12 cellular contexts compared by ENCODE assay signal in the genomic region with DNA sequence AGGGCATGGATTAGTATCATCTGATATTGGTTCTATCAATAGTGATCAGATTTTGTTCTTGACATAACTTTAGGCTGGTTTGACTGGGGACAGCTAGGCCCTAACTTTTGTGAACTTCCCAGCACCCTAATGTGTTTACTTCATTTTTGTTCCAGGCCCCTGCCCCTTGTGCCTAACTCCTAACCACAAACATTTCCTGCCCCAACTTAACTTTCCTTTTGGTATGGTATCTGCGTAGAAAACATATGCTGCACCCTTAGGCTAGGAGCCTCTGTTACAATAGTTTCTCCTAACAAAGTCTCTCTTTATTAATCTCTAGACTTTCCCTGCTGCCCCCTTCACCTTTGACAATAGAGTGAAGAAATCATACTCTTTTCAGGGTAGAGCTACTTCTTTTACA. TPM values are rescaled to one million over a fixed set of nuclear protein-coding genes. Genes with fewer than 3 reads are reported as not detected.
DNase-seq lines count a peak whose midpoint lies in the region; ATAC-seq and TF ChIP-seq lines count a peak whose summit lies in the region.
"Had no signal": no experiment of that assay in that cellular context is flagged by ENCODE, and none has a peak within 500 bp of the region (broad histone marks: within the 10 kb centered on the region; RNA-seq: fewer than 3 reads in every experiment).

No MANE protein-coding gene starts in this region.

- peak overlapping the region; percentile 92 for H3K27ac Mint-ChIP-seq in activated CD4-positive, alpha-beta T cell treated with anti-CD3 and anti-CD28 coated beads, Interleukin-2, amount 10 ng/mL, durations not matched to agents 7 days and 5 days
- peak overlapping the region; percentile 11 for H3K27ac Mint-ChIP-seq in central memory CD8-positive, alpha-beta T cell (ENCODE audit: low read depth)
- H3K27ac Mint-ChIP-seq in progenitor cell of endocrine pancreas = no peak overlapping the region

- no peaks in the 10 kb centered on the region for H3K9me3 Mint-ChIP-seq in activated CD4-positive, alpha-beta T cell treated with anti-CD3 and anti-CD28 coated beads, Interleukin-2, amount 10 ng/mL, durations not matched to agents 7 days and 5 days
- no peaks in the 10 kb centered on the region for H3K9me3 Mint-ChIP-seq in central memory CD8-positive, alpha-beta T cell
- no peaks in the 10 kb centered on the region for H3K9me3 Mint-ChIP-seq in progenitor cell of endocrine pancreas (ENCODE audit: low read depth)

- H3K27me3 Mint-ChIP-seq in activated CD4-positive, alpha-beta T cell treated with anti-CD3 and anti-CD28 coated beads, Interleukin-2, amount 10 ng/mL, durations not matched to agents 7 days and 5 days = no peaks in the 10 kb centered on the region
- H3K27me3 Mint-ChIP-seq in central memory CD8-positive, alpha-beta T cell = no peaks in the 10 kb centered on the region
- no peaks in the 10 kb centered on the region for H3K27me3 Mint-ChIP-seq in progenitor cell of endocrine pancreas

- ATAC-seq in central memory CD8-positive, alpha-beta T cell (replicated peaks; ENCODE audit: extremely low read depth, poor library complexity, severe bottlenecking) = no peak
- ATAC-seq: A549 had no signal

- TF ChIP-seq CTCF in progenitor cell of endocrine pancreas (IDR thresholded peaks at IDR 0.05; ENCODE audit: unreplicated experiment) = no peak

- CTCF ChIA-PET in activated CD4-positive, alpha-beta T cell treated with anti-CD3 and anti-CD28 coated beads, Interleukin-2, amount 10 ng/mL, durations not matched to agents 7 days and 5 days (lab: Charles Lee) = interaction anchor here (0.7 to 1.8 kb wide), 3 partner anchors 20 to 368 kb away, joined by 3 to 8 read pairs (median 3); no protein-coding TSS in a partner anchor

- POLR2A ChIA-PET in activated CD4-positive, alpha-beta T cell treated with anti-CD3 and anti-CD28 coated beads, Interleukin-2, amount 10 ng/mL, durations not matched to agents 7 days and 5 days (lab: Charles Lee) = no interaction called here

- DNase-seq in activated CD4-positive, alpha-beta T cell treated with anti-CD3 and anti-CD28 coated beads, Interleukin-2, amount 10 ng/mL, durations not matched to agents 7 days and 5 days = peak; percentile 56
- no peak for DNase-seq in activated CD4-positive, alpha-beta T cell treated with anti-CD3 and anti-CD28 coated beads for 48 hours
- DNase-seq in RPMI7951 (ENCODE audit: low read depth) = peak; percentile 1
- DNase-seq in central memory CD8-positive, alpha-beta T cell (ENCODE audit: low spot score in 2 of 2) = no peak
- peak; percentile 5 for DNase-seq in renal cortical epithelial cell (ENCODE audit: low read depth)
- DNase-seq in amygdala (lab: John Stamatoyannopoulos, UW) = no peak
- no peak for DNase-seq in progenitor cell of endocrine pancreas (ENCODE audit: low spot score, unreplicated experiment)
- DNase-seq in kidney tubule cell (ENCODE audit: low spot score) = no peak
- DNase-seq: activated CD8-positive, alpha-beta memory T cell treated with anti-CD3 and anti-CD28 coated beads, Interleukin-2, amount 50 U/mL, for 4 hours; DMS79 treated with DMSO at 0.1 percent for 48 hours; foreskin fibroblast had no signal

- peaks cover 32% of the 10 kb centered on the region for H3K36me3 Mint-ChIP-seq in activated CD4-positive, alpha-beta T cell treated with anti-CD3 and anti-CD28 coated beads, Interleukin-2, amount 10 ng/mL, durations not matched to agents 7 days and 5 days (ENCODE audit: low read depth)
- peaks cover 20% of the 10 kb centered on the region for H3K36me3 Mint-ChIP-seq in central memory CD8-positive, alpha-beta T cell (ENCODE audit: insufficient read depth)
- no peaks in the 10 kb centered on the region for H3K36me3 Mint-ChIP-seq in progenitor cell of endocrine pancreas (ENCODE audit: insufficient read depth)

- H3K4me3 Mint-ChIP-seq in activated CD4-positive, alpha-beta T cell treated with anti-CD3 and anti-CD28 coated beads, Interleukin-2, amount 10 ng/mL, durations not matched to agents 7 days and 5 days = peak overlapping the region; percentile 64
- H3K4me3 Mint-ChIP-seq in central memory CD8-positive, alpha-beta T cell = peak overlapping the region; percentile 57
- no peak overlapping the region for H3K4me3 Mint-ChIP-seq in progenitor cell of endocrine pancreas (ENCODE audit: low read depth)

- peaks cover 62% of the 10 kb centered on the region for H3K4me1 Mint-ChIP-seq in activated CD4-positive, alpha-beta T cell treated with anti-CD3 and anti-CD28 coated beads, Interleukin-2, amount 10 ng/mL, durations not matched to agents 7 days and 5 days
- peaks cover 58% of the 10 kb centered on the region for H3K4me1 Mint-ChIP-seq in central memory CD8-positive, alpha-beta T cell
- peaks cover 21% of the 10 kb centered on the region for H3K4me1 Mint-ChIP-seq in progenitor cell of endocrine pancreas (ENCODE audit: low read depth)

RNA-seq across cellular contexts. Expression of gene ADPRM, which starts 2.5 kb away (rescaled TPM):
- total RNA-seq in activated CD4-positive, alpha-beta T cell treated with anti-CD3 and anti-CD28 coated beads, Interleukin-2, amount 10 ng/mL, durations not matched to agents 7 days and 5 days = 10 to 100 TPM; 16.0 to 16.1 TPM
- 6.0 and 8.9 TPM in 2 replicates for total RNA-seq in RPMI7951 (2014; rRNA removed; shearing (Covaris generic))
- 13.3 and 18.9 TPM in 2 replicates for total RNA-seq in renal cortical epithelial cell
- total RNA-seq in progenitor cell of endocrine pancreas = 8.4 and 9.2 TPM in 2 replicates

RNA-seq across cellular contexts. Expression of gene SCO1, which starts 2.5 kb away (rescaled TPM):
- 10 to 100 TPM; 23.7 to 25.3 TPM for total RNA-seq in activated CD4-positive, alpha-beta T cell treated with anti-CD3 and anti-CD28 coated beads, Interleukin-2, amount 10 ng/mL, durations not matched to agents 7 days and 5 days
- 19.1 and 25.7 TPM in 2 replicates for total RNA-seq in RPMI7951 (2014; rRNA removed; shearing (Covaris generic))
- 39.1 and 48.5 TPM in 2 replicates for total RNA-seq in renal cortical epithelial cell
- 29.0 and 30.0 TPM in 2 replicates for total RNA-seq in progenitor cell of endocrine pancreas

RNA-seq across cellular contexts. Expression of gene TMEM220, which starts 30.0 kb away (rescaled TPM):
- under 1 TPM; 0.42 to 0.50 TPM for total RNA-seq in activated CD4-positive, alpha-beta T cell treated with anti-CD3 and anti-CD28 coated beads, Interleukin-2, amount 10 ng/mL, durations not matched to agents 7 days and 5 days
- total RNA-seq in RPMI7951 (2014; rRNA removed; shearing (Covaris generic)) = 0.98 and 4.2 TPM in 2 replicates
- 1.6 and 1.9 TPM in 2 replicates for total RNA-seq in renal cortical epithelial cell
- 3.3 and 4.4 TPM in 2 replicates for total RNA-seq in progenitor cell of endocrine pancreas

RNA-seq across cellular contexts. Expression of gene MYH3, which starts 42.8 kb away (rescaled TPM):
- 1 to 10 TPM; 3.9 to 5.5 TPM for total RNA-seq in activated CD4-positive, alpha-beta T cell treated with anti-CD3 and anti-CD28 coated beads, Interleukin-2, amount 10 ng/mL, durations not matched to agents 7 days and 5 days
- 0.12 and 3.8 TPM in 2 replicates for total RNA-seq in RPMI7951 (2014; rRNA removed; shearing (Covaris generic))
- total RNA-seq in renal cortical epithelial cell (0.30 TPM in 1 of 2 replicates, not detected in the other), progenitor cell of endocrine pancreas (4.4 and 5.6 TPM in 2 replicates)

Comparison
In these comparisons a context has a peak if more than half of its experiments do, and no peak if none do; other contexts are left out.
1. DNase-seq: peak in activated CD4-positive, alpha-beta T cell treated with anti-CD3 and anti-CD28 coated beads, Interleukin-2, amount 10 ng/mL, durations not matched to agents 7 days and 5 days (single experiment), RPMI7951 (single experiment) and renal cortical epithelial cell (single experiment); none in activated CD4-positive, alpha-beta T cell treated with anti-CD3 and anti-CD28 coated beads for 48 hours (single experiment), central memory CD8-positive, alpha-beta T cell (0 of 2), amygdala (0 of 56), progenitor cell of endocrine pancreas (single experiment) and kidney tubule cell (single experiment).